Comparison of ENCODE assay signal across 18 cellular contexts in the genomic region with DNA sequence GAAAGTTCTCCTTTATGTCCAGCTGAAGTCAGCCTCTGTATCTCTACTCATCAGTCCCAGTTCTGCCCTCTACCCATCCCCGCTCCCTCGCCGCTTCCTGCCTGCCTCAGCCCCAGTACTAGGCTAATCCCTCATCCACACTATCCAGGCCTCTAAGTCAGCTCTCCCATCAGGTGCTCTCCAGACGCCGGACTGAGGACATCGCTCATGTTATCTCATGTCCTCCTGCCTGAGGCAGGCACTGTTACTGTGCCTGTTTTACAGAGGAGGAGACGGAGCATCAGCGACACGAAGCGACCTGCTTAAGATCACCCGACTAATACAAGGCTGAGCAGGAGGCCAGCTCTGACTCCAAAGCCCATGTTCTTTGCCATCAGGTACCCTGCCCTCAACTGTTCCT. TPM values are rescaled to one million over a fixed set of nuclear protein-coding genes. Genes with fewer than 3 reads are reported as not detected.
DNase-seq lines count a peak whose midpoint lies in the region; ATAC-seq, FAIRE-seq and TF ChIP-seq lines count a peak whose summit lies in the region.
"Had no signal": no experiment of that assay in that cellular context is flagged by ENCODE, and none has a peak within 500 bp of the region (broad histone marks: within the 10 kb centered on the region; RNA-seq: fewer than 3 reads in every experiment).

No MANE protein-coding gene starts in this region.

- H3K4ac ChIP-seq in H1 (replicated peaks; ENCODE audit: insufficient read length, low read depth, low read length) = no peak overlapping the region

- H3K4me1 ChIP-seq in H1 (replicated peaks in 1 of 4; ENCODE audit: control insufficient read depth in 3 of 4, insufficient read depth in 4 of 4, low read length in 3 of 4) (0 out of 7 replicates have a peak, but pooled peaks cover 0 to 2% (median 0%) of the 10 kb centered on the region in 4 experiments), stomach (peaks cover 0 to 7% (median 0%) of the 10 kb centered on the region in 4 donors)
- H3K4me1 ChIP-seq: Caco-2 had no signal

- H3K27me3 ChIP-seq in H1 (replicated peaks in 1 of 4; ENCODE audit: control insufficient read depth in 3 of 4, extremely low read depth in 1 of 4, insufficient read depth in 3 of 4, low read length in 3 of 4) = no peaks in the 10 kb centered on the region
- H3K27me3 ChIP-seq in stomach = peaks cover 0 to 25% (median 0%) of the 10 kb centered on the region in 3 donors
- H3K27me3 ChIP-seq: Peyer's patch had no signal

- H4K91ac ChIP-seq in H1 (replicated peaks; ENCODE audit: insufficient read length, low read length) = no peak overlapping the region

- H3K18ac ChIP-seq in H1 (ENCODE audit: extremely low read depth, low read length) = no peak overlapping the region

- no peak for TF ChIP-seq RAD21 in H1 (IDR thresholded peaks at IDR 0.05 in 1 of 2, conservative IDR thresholded peaks at IDR 0.05 in 1 of 2; ENCODE audit: low read depth in 2 of 2, low read length in 2 of 2)

- H3K27ac ChIP-seq in H1 (ENCODE audit: low read depth, low read length) (no peak overlapping the region), stomach (no peak overlapping the region)
- H3K27ac ChIP-seq: C4-2B had no signal

- no peaks in the 10 kb centered on the region for H3K79me1 ChIP-seq in H1 (ENCODE audit: low read depth, low read length)

- H4K8ac ChIP-seq in H1 (ENCODE audit: extremely low read depth, insufficient read depth, low read length) = no peak overlapping the region

- no peak overlapping the region for H2BK5ac ChIP-seq in H1 (ENCODE audit: low read depth, low read length)

- no peaks in the 10 kb centered on the region for H3K9me3 Mint-ChIP-seq in activated naive CD4-positive, alpha-beta T cell treated with anti-CD3 and anti-CD28 coated beads, Interleukin-2, amount 10 ng/mL, durations not matched to agents 7 days and 5 days
- H3K9me3 Mint-ChIP-seq in activated B cell treated with CpG ODN at 0.5 μM for 24 hours = peaks cover 4% of the 10 kb centered on the region
- H3K9me3 Mint-ChIP-seq in stimulated activated memory B cell treated with anti-CD40 and anti-IgM and Interleukin-4, amounts not matched to agents 10 μg/mL and 1 μg/mL and 100 μg/mL, for 72 hours = peaks cover 3% of the 10 kb centered on the region

- DNase-seq in activated naive CD4-positive, alpha-beta T cell treated with anti-CD3 and anti-CD28 coated beads, Interleukin-2, amount 10 ng/mL, durations not matched to agents 7 days and 5 days = peak; percentile 17
- DNase-seq in activated naive CD4-positive, alpha-beta T cell treated with Interleukin-2 at 50 U/mL for 16 hours = no peak
- DNase-seq in activated B cell treated with CpG ODN at 0.5 μM for 24 hours = no peak
- DNase-seq in H1 (ENCODE audit: low read depth in 1 of 2, low spot score in 2 of 2) = no peak
- no peak for DNase-seq in NCI-H524 (lab: John Stamatoyannopoulos, UW)
- DNase-seq in MV-4-11 (lab: John Stamatoyannopoulos, UW) = no peak
- no peak for DNase-seq in stomach
- DNase-seq: Caco-2, DMS53, IMR-90, Kasumi-1, NCI-H187 treated with DMSO at 0.1 percent for 48 hours, NCI-H2171 had no signal

- H3K27me3 Mint-ChIP-seq in activated naive CD4-positive, alpha-beta T cell treated with anti-CD3 and anti-CD28 coated beads, Interleukin-2, amount 10 ng/mL, durations not matched to agents 7 days and 5 days = no peaks in the 10 kb centered on the region
- no peaks in the 10 kb centered on the region for H3K27me3 Mint-ChIP-seq in activated B cell treated with CpG ODN at 0.5 μM for 24 hours
- no peaks in the 10 kb centered on the region for H3K27me3 Mint-ChIP-seq in stimulated activated memory B cell treated with anti-CD40 and anti-IgM and Interleukin-4, amounts not matched to agents 10 μg/mL and 1 μg/mL and 100 μg/mL, for 72 hours

- peaks cover 4% of the 10 kb centered on the region for H3K36me3 Mint-ChIP-seq in activated naive CD4-positive, alpha-beta T cell treated with anti-CD3 and anti-CD28 coated beads, Interleukin-2, amount 10 ng/mL, durations not matched to agents 7 days and 5 days
- H3K36me3 Mint-ChIP-seq in activated B cell treated with CpG ODN at 0.5 μM for 24 hours (ENCODE audit: low read depth) = no peaks in the 10 kb centered on the region
- H3K36me3 Mint-ChIP-seq in stimulated activated memory B cell treated with anti-CD40 and anti-IgM and Interleukin-4, amounts not matched to agents 10 μg/mL and 1 μg/mL and 100 μg/mL, for 72 hours = peaks cover 5% of the 10 kb centered on the region

- H3K23me2 ChIP-seq in H1 (ENCODE audit: low read depth, low read length) = no peaks in the 10 kb centered on the region

- intact Hi-C loops in activated B cell treated with CpG ODN at 0.5 μM for 24 hours (cut with micrococcal nuclease) = no loop called here
- intact Hi-C loops in stomach (cut with DNase I; ENCODE audit: low total_unique reads) = no loop called here

- POLR2A ChIA-PET in activated B cell treated with CpG ODN at 0.5 μM for 24 hours (lab: Charles Lee) (interaction anchor here (0.6 to 3.8 kb wide), 16 partner anchors 12 to 59 kb away, joined by 3 to 24 read pairs (median 4); partner anchors contain the start of gene RUNX3), H1 (lab: Charles Lee; ENCODE audit: partially characterized antibody) (no interaction called here)

- no peak overlapping the region for H3K4me2 ChIP-seq in H1 (ENCODE audit: insufficient read depth in 1 of 2, low read depth in 2 of 2, low read length in 2 of 2)

- no peak overlapping the region for H2AFZ ChIP-seq in H1 (ENCODE audit: low read length)

- no peak overlapping the region for H3K4me3 ChIP-seq in H1 (ENCODE audit: extremely low read depth in 1 of 4, insufficient read depth in 2 of 4, low read depth in 3 of 4, low read length in 4 of 4)
- H3K4me3 ChIP-seq in stomach = no peak overlapping the region
- H3K4me3 ChIP-seq: Peyer's patch had no signal

- no peak overlapping the region for H2BK120ac ChIP-seq in H1 (replicated peaks; ENCODE audit: low read depth, low read length)

- FAIRE-seq in H1 (lab: Jason Lieb, UNC) = no peak
- FAIRE-seq: A204.1 had no signal

- no peak for ATAC-seq in activated B cell treated with CpG ODN at 0.5 μM for 24 hours (ENCODE audit: low read depth)
- ATAC-seq in stimulated activated memory B cell treated with anti-CD40 and anti-IgM and Interleukin-4, amounts not matched to agents 10 μg/mL and 1 μg/mL and 100 μg/mL, for 72 hours = no peak

- no peak overlapping the region for H2AK5ac ChIP-seq in H1 (ENCODE audit: low read depth, low read length)

- no peak overlapping the region for H3K9ac ChIP-seq in H1 (replicated peaks in 1 of 4; ENCODE audit: extremely low read depth in 1 of 4, low read depth in 3 of 4, low read length in 3 of 4)

- H3K4me1 Mint-ChIP-seq in activated naive CD4-positive, alpha-beta T cell treated with anti-CD3 and anti-CD28 coated beads, Interleukin-2, amount 10 ng/mL, durations not matched to agents 7 days and 5 days = peaks cover 99% of the 10 kb centered on the region
- peaks cover 29% of the 10 kb centered on the region for H3K4me1 Mint-ChIP-seq in activated B cell treated with CpG ODN at 0.5 μM for 24 hours
- peaks cover 43% of the 10 kb centered on the region for H3K4me1 Mint-ChIP-seq in stimulated activated memory B cell treated with anti-CD40 and anti-IgM and Interleukin-4, amounts not matched to agents 10 μg/mL and 1 μg/mL and 100 μg/mL, for 72 hours

- no peaks in the 10 kb centered on the region for H3K36me3 ChIP-seq in H1 (ENCODE audit: control insufficient read depth in 2 of 4, insufficient read depth in 4 of 4, low read length in 3 of 4)
- H3K36me3 ChIP-seq in stomach = no peaks in the 10 kb centered on the region
- H3K36me3 ChIP-seq: Peyer's patch had no signal

- peak overlapping the region; percentile 29; the same call in 1 of the 2 replicates for H2BK15ac ChIP-seq in H1 (ENCODE audit: low read length)

- TF ChIP-seq POLR2A in H1 (IDR thresholded peaks at IDR 0.05; ENCODE audit: control extremely low read depth in 1 of 2, low read depth in 2 of 2, low read length in 2 of 2) = no peak
- TF ChIP-seq POLR2A in stomach (IDR thresholded peaks at IDR 0.05) = no peak

- TF ChIP-seq CTCF in activated B cell treated with CpG ODN at 0.5 μM for 24 hours (IDR thresholded peaks at IDR 0.05) (no peak), H1 (IDR thresholded peaks at IDR 0.05; ENCODE audit: control extremely low read depth in 1 of 3, insufficient read depth in 1 of 3, low read depth in 1 of 3, low read length in 3 of 3) (no peak), stomach (IDR thresholded peaks at IDR 0.05) (no peak)

- H3K4me3 Mint-ChIP-seq in activated naive CD4-positive, alpha-beta T cell treated with anti-CD3 and anti-CD28 coated beads, Interleukin-2, amount 10 ng/mL, durations not matched to agents 7 days and 5 days = no peak overlapping the region
- no peak overlapping the region for H3K4me3 Mint-ChIP-seq in activated B cell treated with CpG ODN at 0.5 μM for 24 hours
- H3K4me3 Mint-ChIP-seq in stimulated activated memory B cell treated with anti-CD40 and anti-IgM and Interleukin-4, amounts not matched to agents 10 μg/mL and 1 μg/mL and 100 μg/mL, for 72 hours = no peak overlapping the region

- no peaks in the 10 kb centered on the region for H3K79me2 ChIP-seq in H1 (ENCODE audit: control insufficient read depth in 1 of 2, insufficient read depth in 2 of 2, low read length in 2 of 2)

- CTCF ChIA-PET in activated naive CD4-positive, alpha-beta T cell treated with anti-CD3 and anti-CD28 coated beads, Interleukin-2, amount 10 ng/mL, durations not matched to agents 7 days and 5 days (lab: Charles Lee) = interaction anchor here (0.9 to 2.5 kb wide), 4 partner anchors 9 to 24 kb away, joined by 3 to 15 read pairs (median 3); no protein-coding TSS in a partner anchor
- CTCF ChIA-PET in activated B cell treated with CpG ODN at 0.5 μM for 24 hours (lab: Charles Lee) = interaction anchor here (0.6 to 2.1 kb wide), 6 partner anchors 13 to 139 kb away, joined by 3 to 11 read pairs (median 4); no protein-coding TSS in a partner anchor
- CTCF ChIA-PET in H1 (lab: Charles Lee; ENCODE audit: partially characterized antibody) = interaction anchor here (0.9 to 1.8 kb wide), 6 partner anchors 9 to 114 kb away, joined by 3 to 6 read pairs (median 4); no protein-coding TSS in a partner anchor

- H2BK20ac ChIP-seq in H1 (ENCODE audit: low read length) = no peak overlapping the region; the same call in 1 of the 2 replicates

- H3K14ac ChIP-seq in H1 (ENCODE audit: insufficient read length) = no peak overlapping the region

- H3K9me3 ChIP-seq in H1 (ENCODE audit: insufficient read depth in 2 of 2, low read depth in 1 of 2, low read length in 1 of 2) (no peaks in the 10 kb centered on the region), stomach (peaks cover 0 to 12% (median 9%) of the 10 kb centered on the region in 4 donors)
- H3K9me3 ChIP-seq: Caco-2, Peyer's patch had no signal

- H3K23ac ChIP-seq in H1 (ENCODE audit: insufficient read length) = no peak overlapping the region

- 94% methylated on average over 11 of the region's 11 CpGs; no CpG with 5 or more reads in 1 of the 2 experiments for WGBS in H1 (ENCODE audit: extremely low coverage in 1 of 2, insufficient coverage in 1 of 2, insufficient read length in 1 of 2, insufficient replicate concordance in 2 of 2, low coverage in 1 of 2, low lambda C conversion rate in 2 of 2, missing lambda C conversion rate in 1 of 2), 2 experiments
- 91 to 96% (median 94%) methylated on average over 11 of the region's 11 CpGs for WGBS in stomach, 5 donors

- H3K56ac ChIP-seq in H1 (replicated peaks; ENCODE audit: insufficient read length, low read depth, low read length) = no peak overlapping the region

- no peaks in the 10 kb centered on the region for H4K20me1 ChIP-seq in H1 (replicated peaks in 1 of 2; ENCODE audit: control insufficient read depth in 1 of 2, insufficient read depth in 2 of 2, low read length in 2 of 2)

- TF ChIP-seq EP300 in H1 (IDR thresholded peaks at IDR 0.05; ENCODE audit: borderline replicate concordance in 1 of 2, low read depth in 2 of 2, low read length in 2 of 2) (no peak), stomach (IDR thresholded peaks at IDR 0.05) (no peak)

- H4K5ac ChIP-seq in H1 (ENCODE audit: insufficient read length, low read depth, low read length) = no peak overlapping the region

- H2BK12ac ChIP-seq in H1 (ENCODE audit: low read depth, low read length) = 0 out of 2 replicates have a peak overlapping the region, but pooled peaks have one; percentile 3

- H3K27ac Mint-ChIP-seq in activated naive CD4-positive, alpha-beta T cell treated with anti-CD3 and anti-CD28 coated beads, Interleukin-2, amount 10 ng/mL, durations not matched to agents 7 days and 5 days = peak overlapping the region; percentile 79
- H3K27ac Mint-ChIP-seq in activated B cell treated with CpG ODN at 0.5 μM for 24 hours = peak overlapping the region; percentile 85
- H3K27ac Mint-ChIP-seq in stimulated activated memory B cell treated with anti-CD40 and anti-IgM and Interleukin-4, amounts not matched to agents 10 μg/mL and 1 μg/mL and 100 μg/mL, for 72 hours = peak overlapping the region; percentile 88

RNA-seq across cellular contexts. Expression of gene RUNX3, which starts 57.3 kb away (rescaled TPM):
- 141 and 153 TPM in 2 replicates for total RNA-seq in activated B cell treated with CpG ODN at 0.5 μM for 24 hours
- total RNA-seq in H1 (2021; fragmentation: NEBNext Ultra II Directional; extraction: Animal tissue kit (Norgen Biotek cat#: 25700)) = 0.48 and 0.82 TPM in 2 replicates
- polyA plus RNA-seq in H1 (2011; rRNA removed) = 0.49 and 0.62 TPM in 2 replicates
- polyA plus RNA-seq in H1 (2011; cell fraction: cytosol; rRNA removed) = 0.44 TPM
- polyA plus RNA-seq in H1 (2011; cell fraction: nucleus; rRNA removed) = 0.70 TPM
- 0.33 to 1.3 TPM (median 0.64 TPM) in 4 replicates for polyA plus RNA-seq in H1 (2012, experiment 1 of 2)
- 0.55 TPM for polyA plus RNA-seq in H1 (2012, experiment 2 of 2)
- 0.61 TPM for polyA plus RNA-seq in H1 (2013, experiment 1 of 2)
- polyA plus RNA-seq in H1 (2013, experiment 2 of 2) = 0.52 TPM
- 0.13 TPM in 1 of 2 replicates, not detected in the other for polyA minus RNA-seq in H1 (2011; rRNA and poly(A)+ RNA removed)
- 1.5 TPM for polyA minus RNA-seq in H1 (2011; cell fraction: cytosol; rRNA and poly(A)+ RNA removed)
- 0.30 TPM for polyA minus RNA-seq in H1 (2011; cell fraction: nucleus; rRNA and poly(A)+ RNA removed)
- total RNA-seq in stomach = 1 to 10 TPM in 3 of 5 donors, under 1 TPM in 1, not detected in 1; 0.29 to 6.1 (median 3.2) TPM
- 1 to 10 TPM; 1.5 to 4.0 (median 2.6) TPM for polyA plus RNA-seq in stomach
- total RNA-seq: IMR-90, NCI-H460 had no signal

Comparison
In these comparisons a context has a peak if more than half of its experiments do, and no peak if none do; other contexts are left out.
1. RNA of gene RUNX3, which starts 57.3 kb away (total RNA-seq): 141 to 153 TPM in activated B cell treated with CpG ODN at 0.5 μM for 24 hours; 0.29 to 6.1 TPM in stomach and 0.48 to 0.82 TPM in H1; every median in the first group is over 10 times any median in the second.
2. Peak in every context shown above with its lines, with median percentiles within 50 percentile points of each other: H3K27ac Mint-ChIP-seq.